In the genomic region with DNA sequence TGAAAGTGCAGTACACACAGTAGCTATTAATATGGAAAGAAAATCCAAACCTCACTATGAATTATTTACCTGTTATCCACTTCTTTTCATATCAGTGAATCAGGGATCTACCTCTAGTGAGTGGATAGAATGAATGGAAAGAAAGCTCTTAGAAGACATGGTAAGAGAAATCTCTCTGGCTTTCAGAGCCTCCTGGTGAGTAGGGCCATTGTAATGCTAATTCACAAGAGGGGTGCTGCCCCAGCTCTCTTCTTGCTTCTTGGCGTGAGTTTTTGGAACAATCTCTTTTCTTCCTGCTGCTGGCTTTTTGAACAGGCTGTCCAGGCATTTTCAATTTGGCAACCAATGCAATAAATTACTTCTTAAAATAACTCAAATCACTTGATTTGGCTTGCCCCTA, we compare ENCODE assay signal across 1 cellular context.
TF ChIP-seq lines count a peak whose summit lies in the region.

No MANE protein-coding gene starts in this region.

TF ChIP-seq in H1, 55 proteins besides CTCF, POLR2A, EP300 and RAD21:
- no peak for TF ChIP-seq SP2 (IDR thresholded peaks at IDR 0.05; ENCODE audit: low read length)
- no peak for TF ChIP-seq BCL11A (IDR thresholded peaks at IDR 0.05; ENCODE audit: low read depth in 2 of 2, low read length in 2 of 2)
- TF ChIP-seq SAP30 (IDR thresholded peaks at IDR 0.05; ENCODE audit: insufficient read depth, insufficient replicate concordance, low read length): no peak
- TF ChIP-seq SRF (IDR thresholded peaks at IDR 0.05; ENCODE audit: low read depth, low read length): no peak
- TF ChIP-seq ASH2L (IDR thresholded peaks at IDR 0.05; ENCODE audit: low read length): peak; percentile 29
- TF ChIP-seq ZNF274 (IDR thresholded peaks at IDR 0.05; ENCODE audit: borderline replicate concordance, extremely low read depth, low read length): no peak
- TF ChIP-seq BACH1 (IDR thresholded peaks at IDR 0.05; ENCODE audit: low read length): no peak
- no peak for TF ChIP-seq YY1 (IDR thresholded peaks at IDR 0.05; ENCODE audit: low read depth, low read length)
- no peak for TF ChIP-seq RNF2 (IDR thresholded peaks at IDR 0.05; ENCODE audit: borderline replicate concordance, low read depth, low read length, missing control alignments, poor library complexity, severe bottlenecking)
- TF ChIP-seq POU5F1 (IDR thresholded peaks at IDR 0.05; ENCODE audit: low read depth, low read length): peak; percentile 97
TF ChIP-seq in H1: peak in this region for 2.
